22 cellular contexts compared by ENCODE assay signal in the genomic region with DNA sequence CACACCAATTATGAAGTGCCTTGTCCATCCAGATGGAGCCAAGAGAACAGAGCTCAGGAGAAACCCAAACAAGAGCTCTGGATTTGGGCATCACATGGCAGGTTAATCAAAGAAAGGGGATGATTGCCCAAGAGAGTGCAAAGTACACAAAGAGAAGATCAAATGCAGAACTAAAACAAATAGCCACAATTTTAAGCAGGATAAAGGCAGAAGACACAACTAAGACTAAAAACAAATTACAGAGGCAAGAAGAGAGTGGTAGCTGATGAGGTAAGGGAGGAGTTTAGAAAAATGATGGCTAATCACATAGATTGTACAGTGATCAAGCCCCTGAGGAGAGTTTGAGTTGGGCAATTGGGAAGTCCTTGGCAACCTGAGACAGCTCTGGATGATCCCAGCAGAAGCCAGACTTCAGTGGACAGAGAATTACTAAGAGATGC.
"Had no signal": no experiment of that assay in that cellular context is flagged by ENCODE, and none has a peak within 500 bp of the region (broad histone marks: within the 10 kb centered on the region; RNA-seq: fewer than 3 reads in every experiment).

No MANE protein-coding gene starts in this region.

- H3K27ac Mint-ChIP-seq: activated T-helper 1 cell treated with anti-CD3 and anti-CD28 coated beads, Interleukin-12 subunit alpha, Interleukin-12 subunit beta, Interleukin-2, Interleukin-4 antibody, amounts not matched to agents 30 ng/mL and 10 ng/mL and 1 ng/mL, durations not matched to agents 14 hours and 24 hours and 36 hours; dendritic cell treated with granulocyte-macrophage colony-stimulating factor and Interleukin-4, amounts not matched to agents 40 ng/mL and 50 ng/mL, for 4 days; memory B cell had no signal

- DNase-seq: activated CD4-positive, alpha-beta T cell treated with anti-CD3 and anti-CD28 coated beads, Interleukin-2, amount 50 U/mL, for 48 hours; activated gamma-delta T cell treated with Interleukin-2 at 50 U/mL for 16 hours; adrenal gland; cerebellar nuclear complex; effector CD8-positive, alpha-beta T cell; heart left ventricle; kidney glomerular epithelial cell; left ventricle myocardium superior; stimulated activated CD4-positive, alpha-beta T cell treated with anti-CD3 and anti-CD28 coated beads, Interleukin-2, amount 100 ng/mL, for 24 hours; stimulated activated naive CD4-positive, alpha-beta T cell treated with Interleukin-2 at 50 U/mL for 16 hours; thyroid gland; WERI-Rb-1 had no signal

- H3K9me3 Mint-ChIP-seq: activated T-helper 1 cell treated with anti-CD3 and anti-CD28 coated beads, Interleukin-12 subunit alpha, Interleukin-12 subunit beta, Interleukin-2, Interleukin-4 antibody, amounts not matched to agents 30 ng/mL and 10 ng/mL and 1 ng/mL, durations not matched to agents 14 hours and 24 hours and 36 hours had no signal

- FAIRE-seq: astrocyte, bronchial epithelial cell, endothelial cell of umbilical vein had no signal

- H3K36me3 ChIP-seq: adrenal gland, esophagus muscularis mucosa, gastroesophageal sphincter, heart left ventricle, right atrium auricular region, thyroid gland, WERI-Rb-1 had no signal

- H3K4me3 Mint-ChIP-seq: activated T-helper 1 cell treated with anti-CD3 and anti-CD28 coated beads, Interleukin-12 subunit alpha, Interleukin-12 subunit beta, Interleukin-2, Interleukin-4 antibody, amounts not matched to agents 30 ng/mL and 10 ng/mL and 1 ng/mL, durations not matched to agents 14 hours and 24 hours and 36 hours; dendritic cell treated with granulocyte-macrophage colony-stimulating factor and Interleukin-4, amounts not matched to agents 40 ng/mL and 50 ng/mL, for 4 days; memory B cell had no signal

- H3K4me3 ChIP-seq: adrenal gland, esophagus muscularis mucosa, gastroesophageal sphincter, heart left ventricle, right atrium auricular region, thyroid gland had no signal

- H3K27me3 ChIP-seq: adrenal gland, esophagus muscularis mucosa, gastroesophageal sphincter, heart left ventricle, right atrium auricular region, thyroid gland had no signal

- H3K4me1 ChIP-seq: gastroesophageal sphincter, heart left ventricle, right atrium auricular region had no signal

- H3K27me3 Mint-ChIP-seq: dendritic cell treated with granulocyte-macrophage colony-stimulating factor and Interleukin-4, amounts not matched to agents 40 ng/mL and 50 ng/mL, for 4 days; memory B cell had no signal

- H3K27ac ChIP-seq: adrenal gland, esophagus muscularis mucosa, gastroesophageal sphincter, heart left ventricle, right atrium auricular region, thyroid gland, WERI-Rb-1 had no signal

- ATAC-seq: activated naive CD4-positive, alpha-beta T cell treated with anti-CD3 and anti-CD28 coated beads, Interleukin-2, amount 50 U/mL, for 72 hours; gastroesophageal sphincter; heart left ventricle; left ventricle myocardium superior had no signal

- H3K9me3 ChIP-seq: adrenal gland, esophagus muscularis mucosa, right atrium auricular region, thyroid gland had no signal

- H3K4me1 Mint-ChIP-seq: memory B cell had no signal
